In the genomic region with DNA sequence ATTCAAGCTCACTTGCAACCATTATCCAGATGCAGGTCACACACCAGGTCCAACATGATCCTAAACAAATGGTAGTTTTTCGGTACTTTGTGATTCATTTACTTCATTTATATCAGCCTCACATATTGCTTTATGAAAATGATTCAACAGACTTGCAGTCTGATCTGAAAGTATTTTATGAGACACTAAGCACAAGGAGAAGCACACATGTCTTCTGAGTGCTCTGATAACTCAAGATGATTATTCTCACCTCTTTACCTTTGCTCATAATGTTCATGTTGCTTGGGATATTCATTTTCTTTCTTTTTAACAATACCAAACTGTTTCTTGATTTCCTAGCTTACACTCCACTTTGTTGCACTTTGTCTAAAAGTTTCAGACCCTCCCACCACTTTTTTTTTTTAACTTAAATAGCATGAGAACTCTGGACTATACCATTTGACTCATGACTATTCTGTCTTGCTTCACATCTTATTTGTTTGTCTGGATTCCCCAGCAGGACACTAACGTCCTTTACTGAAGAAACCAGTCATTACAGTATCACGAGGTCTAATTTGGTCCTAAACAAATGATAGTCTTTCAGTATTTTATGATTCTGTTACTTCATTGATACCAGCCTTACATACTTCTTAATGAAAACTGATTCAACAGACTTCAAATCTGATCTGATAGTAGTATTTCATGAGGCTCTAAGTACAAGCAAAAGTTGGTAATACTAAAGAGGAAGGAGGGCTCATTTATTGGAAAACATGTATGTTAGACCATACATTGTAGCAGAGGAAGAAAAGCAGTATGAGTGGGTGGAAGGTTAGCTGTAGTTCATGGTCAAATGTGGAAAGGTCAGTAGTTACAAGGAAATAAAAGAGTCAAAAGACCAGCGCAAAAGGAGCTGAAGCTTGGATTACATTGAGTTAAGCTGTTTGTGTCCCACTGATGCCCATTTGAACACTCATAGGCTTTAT, we compare ENCODE assay signal across 10 cellular contexts.
DNase-seq lines count a peak whose midpoint lies in the region; ATAC-seq and FAIRE-seq lines count a peak whose summit lies in the region.
"Had no signal": no experiment of that assay in that cellular context is flagged by ENCODE, and none has a peak within 500 bp of the region (broad histone marks: within the 10 kb centered on the region; RNA-seq: fewer than 3 reads in every experiment).

No MANE protein-coding gene starts in this region.

- DNase-seq in GM18507 (ENCODE audit: extremely low spot score, insufficient read length, low read depth) (no peak), NCI-H69 (lab: John Stamatoyannopoulos, UW) (peak; percentile 24), cerebellar cortex (ENCODE audit: low spot score) (no peak), NCI-H1048 (lab: John Stamatoyannopoulos, UW) (no peak), DMS114 treated with DMSO at 0.1 percent for 48 hours (lab: John Stamatoyannopoulos, UW; ENCODE audit: unreplicated experiment) (no peak), NCI-H510A (lab: John Stamatoyannopoulos, UW) (no peak)
- DNase-seq: HCEC 1CT had no signal

- ATAC-seq in GM19397 (IDR thresholded peaks at IDR 0.05; ENCODE audit: unreplicated experiment) (peak; percentile 71), HG02884 (IDR thresholded peaks at IDR 0.05; ENCODE audit: unreplicated experiment) (peak; percentile 85)

- FAIRE-seq in GM18507 (lab: Jason Lieb, UNC), result peak; percentile 58
- FAIRE-seq: D721Med had no signal
